In genomic region chr1:230735447-230735846, GRCh38 we compare ENCODE assay signal across 17 cellular contexts. TPM values are rescaled to one million over a fixed set of nuclear protein-coding genes. Genes with fewer than 3 reads are reported as not detected.
DNase-seq lines count a peak whose midpoint lies in the region; TF ChIP-seq lines count a peak whose summit lies in the region.
"Had no signal": no experiment of that assay in that cellular context is flagged by ENCODE, and none has a peak within 500 bp of the region (broad histone marks: within the 10 kb centered on the region; RNA-seq: fewer than 3 reads in every experiment).

No MANE protein-coding gene starts in this region.

- in situ Hi-C loops in HAP-1 (cut with MboI; ENCODE audit: low sequenced_read_pairs) = no loop called here

- TF ChIP-seq CTCF in WERI-Rb-1 (IDR thresholded peaks at IDR 0.05; ENCODE audit: low read depth, low read length) (no peak), vagina (IDR thresholded peaks at IDR 0.05) (no peak)

- DNase-seq in DMS 273 (lab: John Stamatoyannopoulos, UW; ENCODE audit: unreplicated experiment) = peak; percentile 15
- DNase-seq in DMS 273 treated with DMSO at 0.1 percent for 48 hours (lab: John Stamatoyannopoulos, UW) = no peak
- DNase-seq in NCI-H2196 (lab: John Stamatoyannopoulos, UW; ENCODE audit: unreplicated experiment) = peak; percentile 72
- peak; percentile 57 for DNase-seq in WERI-Rb-1
- peak; percentile 69 for DNase-seq in mucosa of gallbladder (ENCODE audit: low spot score)
- no peak for DNase-seq in D341Med (ENCODE audit: low spot score)
- DNase-seq in HAP-1 (ENCODE audit: low spot score in 2 of 2) = no peak
- no peak for DNase-seq in vagina (ENCODE audit: extremely low spot score in 2 of 2)
- DNase-seq: dorsolateral prefrontal cortex; NCI-H187; NK-92 treated with Interleukin-12 subunit alpha and Interleukin-12 subunit beta, amount 100 ng/mL, for 24 hours had no signal

- H3K4me3 ChIP-seq in WERI-Rb-1 (ENCODE audit: low read depth, low read length) (no peak overlapping the region), HAP-1 (no peak overlapping the region), vagina (no peak overlapping the region)
- H3K4me3 ChIP-seq: cardiac muscle cell, dorsolateral prefrontal cortex had no signal

- H3K9me3 ChIP-seq in WERI-Rb-1 (ENCODE audit: severe bottlenecking) (no peaks in the 10 kb centered on the region), HAP-1 (no peaks in the 10 kb centered on the region), vagina (no peaks in the 10 kb centered on the region)
- H3K9me3 ChIP-seq: neutrophil had no signal

- H3K27ac ChIP-seq in WERI-Rb-1 (no peak overlapping the region), vagina (no peak overlapping the region)
- H3K27ac ChIP-seq: 22Rv1, cardiac muscle cell, dorsolateral prefrontal cortex, neutrophil had no signal

- TF ChIP-seq POLR2A in vagina (IDR thresholded peaks at IDR 0.05) = no peak

- intact Hi-C loops in vagina (cut with DNase I) = no loop called here

- H3K36me3 ChIP-seq in WERI-Rb-1 = no peaks in the 10 kb centered on the region
- no peaks in the 10 kb centered on the region for H3K36me3 ChIP-seq in HAP-1 (replicated peaks)
- no peaks in the 10 kb centered on the region for H3K36me3 ChIP-seq in vagina
- H3K36me3 ChIP-seq: cardiac muscle cell, neutrophil had no signal

- H3K4me1 ChIP-seq in HAP-1 (no peaks in the 10 kb centered on the region), vagina (no peaks in the 10 kb centered on the region)

- H3K27me3 ChIP-seq in WERI-Rb-1 (ENCODE audit: insufficient read depth, low read depth, severe bottlenecking) = no peaks in the 10 kb centered on the region
- peaks cover 5% of the 10 kb centered on the region; the same call in 1 of the 2 replicates for H3K27me3 ChIP-seq in HAP-1 (ENCODE audit: low read depth)
- H3K27me3 ChIP-seq in vagina = no peaks in the 10 kb centered on the region
- H3K27me3 ChIP-seq: cardiac muscle cell, dorsolateral prefrontal cortex had no signal

RNA-seq across cellular contexts. Expression of gene CAPN9, which starts 11.7 kb away (rescaled TPM):
- total RNA-seq in mucosa of gallbladder = 0.83 TPM
- not detected for total RNA-seq in vagina
- total RNA-seq: B cell; epithelial cell of proximal tubule; T-helper 2 cell treated with Interferon-gamma antibody and Interleukin-4, amounts not matched to agents 100 ng/mL and 5 ng/mL, for 36 hours had no signal

RNA-seq across cellular contexts. Expression of gene AGT, which starts 21.5 kb away (rescaled TPM):
- total RNA-seq in mucosa of gallbladder (341 TPM), vagina (9.6 TPM)
- total RNA-seq: B cell; T-helper 2 cell treated with Interferon-gamma antibody and Interleukin-4, amounts not matched to agents 100 ng/mL and 5 ng/mL, for 36 hours had no signal

Comparison
In these comparisons a context has a peak if more than half of its experiments do, and no peak if none do; other contexts are left out.
1. DNase-seq: peak in DMS 273 (single experiment), NCI-H2196 (single experiment), WERI-Rb-1 (single experiment) and mucosa of gallbladder (single experiment); none in DMS 273 treated with DMSO at 0.1 percent for 48 hours (single experiment), D341Med (single experiment), HAP-1 (0 of 2) and vagina (0 of 2).
2. RNA of gene AGT, which starts 21.5 kb away (total RNA-seq): 341 TPM in mucosa of gallbladder (single experiment); 9.6 TPM in vagina (single experiment); every median in the first group is over 10 times any median in the second.